ENCODE assay signal across 8 cellular contexts in the genomic region with DNA sequence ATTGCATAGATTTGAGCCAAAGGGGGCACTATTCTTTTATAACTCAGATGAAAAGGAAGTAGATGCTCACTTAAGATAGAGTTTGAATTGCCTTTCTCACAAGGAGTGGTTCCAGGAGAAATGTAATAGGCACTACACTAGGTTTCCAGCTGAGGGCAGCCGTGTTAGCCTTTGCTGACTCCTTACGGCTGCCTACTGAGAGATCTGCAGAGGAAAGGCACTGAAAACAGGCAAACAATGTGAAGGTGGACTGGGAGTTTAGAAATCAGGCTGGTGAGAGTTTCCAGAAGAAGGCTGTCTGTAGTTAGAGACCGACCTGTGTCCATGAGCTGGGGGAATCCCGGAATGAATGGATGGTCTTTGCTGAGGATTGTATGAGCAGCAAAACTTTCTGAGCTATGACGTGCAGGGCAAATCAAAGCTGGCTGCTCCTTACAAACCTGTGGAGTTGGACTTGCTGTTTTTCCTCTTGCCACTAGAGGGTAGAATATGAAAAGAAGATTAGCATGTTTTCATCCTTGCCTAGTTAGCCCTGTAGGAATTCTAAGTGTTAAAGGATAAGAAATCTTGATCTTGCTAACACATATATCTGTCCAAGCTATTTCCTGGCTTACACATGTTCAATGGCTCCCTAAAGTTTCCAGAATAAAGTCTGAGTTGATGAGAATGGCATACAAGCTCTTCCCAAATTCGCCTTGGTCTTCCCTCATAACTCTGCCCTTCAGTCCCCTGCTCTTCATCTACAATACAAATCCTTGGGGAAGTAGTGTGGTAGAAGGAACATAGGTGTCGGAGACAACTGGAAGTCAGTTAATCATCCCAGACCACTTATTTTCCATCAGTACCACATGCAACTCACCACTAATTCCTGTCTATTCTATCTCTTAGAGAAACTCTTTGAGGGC. TPM values are rescaled to one million over a fixed set of nuclear protein-coding genes. Genes with fewer than 3 reads are reported as not detected.
A peak's percentile ranks its signal among the peaks of the same experiment; 100 is the strongest.
DNase-seq lines count a peak whose midpoint lies in the region; ATAC-seq and TF ChIP-seq lines count a peak whose summit lies in the region.

No MANE protein-coding gene starts in this region.

- DNase-seq in GM06990 (ENCODE audit: extremely low read depth, insufficient read length) (peak; percentile 29), IMR-90 (peak; percentile 85), OCI-M1 (lab: John Stamatoyannopoulos, UW) (peak; percentile 89), esophagus muscularis mucosa (ENCODE audit: extremely low spot score) (no peak), stromal cell of bone marrow (ENCODE audit: low read depth) (peak; percentile 70)
- DNase-seq in activated T-cell treated with anti-CD3 and anti-CD28 coated beads, Interleukin-2, amount 50 U/mL, for 1 hour = peak; percentile 66

- 0% methylated on average over 2 of the region's 7 CpGs; no CpG with 5 or more reads in 1 of the 2 experiments for WGBS in IMR-90 (ENCODE audit: extremely low coverage in 2 of 2, insufficient read length in 1 of 2), 2 experiments
- 13% methylated on average over 7 of the region's 7 CpGs for WGBS in esophagus muscularis mucosa

- TF ChIP-seq POLR2A in IMR-90 (IDR thresholded peaks at IDR 0.05; ENCODE audit: low read depth, low read length) = peak; percentile 42; the same call in 1 of the 2 replicates
- no peak for TF ChIP-seq POLR2A in esophagus muscularis mucosa (IDR thresholded peaks at IDR 0.05; ENCODE audit: low read depth)

- H3K36me3 ChIP-seq in GM06990 (ENCODE audit: control insufficient read depth, insufficient read depth, low read length) = no peaks in the 10 kb centered on the region
- H3K36me3 ChIP-seq in IMR-90 (ENCODE audit: control insufficient read depth, insufficient read depth, low read length) = no peaks in the 10 kb centered on the region
- H3K36me3 ChIP-seq in esophagus muscularis mucosa = no peaks in the 10 kb centered on the region
- no peaks in the 10 kb centered on the region for H3K36me3 ChIP-seq in muscle layer of colon (ENCODE audit: insufficient read depth, low read length)

- no peak overlapping the region for H2BK120ac ChIP-seq in IMR-90 (ENCODE audit: low read depth, low read length)

- H3K9me3 ChIP-seq in IMR-90 (ENCODE audit: control insufficient read depth, insufficient read depth, low read length) = no peaks in the 10 kb centered on the region
- no peaks in the 10 kb centered on the region for H3K9me3 ChIP-seq in esophagus muscularis mucosa
- no peaks in the 10 kb centered on the region for H3K9me3 ChIP-seq in muscle layer of colon (ENCODE audit: low read length)

- H3K9ac ChIP-seq in IMR-90 (ENCODE audit: low read depth, low read length) = peak overlapping the region; percentile 10; the same call in 1 of the 2 replicates
- no peak overlapping the region for H3K9ac ChIP-seq in muscle layer of colon (ENCODE audit: low read length)

- CTCF ChIA-PET in IMR-90 (lab: Yijun Ruan, JAX) = interaction anchor here (0.5 to 2.1 kb wide), 32 partner anchors 9 to 236 kb away, joined by 3 to 15 read pairs (median 4); no protein-coding TSS in a partner anchor

- H2AK5ac ChIP-seq in IMR-90 (ENCODE audit: low read depth, low read length) = no peak overlapping the region

- H2BK20ac ChIP-seq in IMR-90 (ENCODE audit: low read depth, low read length) = no peak overlapping the region

- no peaks in the 10 kb centered on the region for H3K79me1 ChIP-seq in IMR-90 (ENCODE audit: low read depth in 1 of 2, low read length in 2 of 2)

- H3K4me1 ChIP-seq in IMR-90 (ENCODE audit: control insufficient read depth, insufficient read depth, low read length) (no peaks in the 10 kb centered on the region), esophagus muscularis mucosa (peaks cover 8 to 21% (median 18%) of the 10 kb centered on the region in 4 donors), muscle layer of colon (ENCODE audit: insufficient read depth, low read length) (peaks cover 9% of the 10 kb centered on the region)

- H3K27me3 ChIP-seq in GM06990 (replicated peaks; ENCODE audit: control insufficient read depth, insufficient read depth, low read length) (no peaks in the 10 kb centered on the region), IMR-90 (ENCODE audit: control insufficient read depth, insufficient read depth, low read length) (no peaks in the 10 kb centered on the region), esophagus muscularis mucosa (no peaks in the 10 kb centered on the region), muscle layer of colon (ENCODE audit: control insufficient read depth in 1 of 2, insufficient read depth in 2 of 2, low read length in 2 of 2) (no peaks in the 10 kb centered on the region)

- no peak overlapping the region for H4K91ac ChIP-seq in IMR-90 (ENCODE audit: insufficient read depth, low read depth, low read length)

- H2BK5ac ChIP-seq in IMR-90 (ENCODE audit: low read depth, low read length, poor library complexity, severe bottlenecking) = no peak overlapping the region

- H4K5ac ChIP-seq in IMR-90 (ENCODE audit: low read depth, low read length) = no peak overlapping the region

- no peak overlapping the region for H3K18ac ChIP-seq in IMR-90 (ENCODE audit: low read depth, low read length)

- peak overlapping the region; percentile 63 for H2AK9ac ChIP-seq in IMR-90 (replicated peaks; ENCODE audit: low read depth, low read length, poor library complexity)

- intact Hi-C loops in IMR-90 (cut with micrococcal nuclease) = loop anchor here (1.0 to 10.0 kb wide), 6 partner anchors 135 to 223 kb away; a partner anchor contains a TSS
- intact Hi-C loops in esophagus muscularis mucosa (cut with DNase I) = loop anchor here (2.0 kb wide), 1 partner anchor 167 kb away; no protein-coding TSS in a partner anchor

- peak; percentile 70 for TF ChIP-seq CTCF in GM06990 (IDR thresholded peaks at IDR 0.05; ENCODE audit: insufficient read depth, low read length, poor library complexity, severe bottlenecking)
- peak; percentile 74 for TF ChIP-seq CTCF in IMR-90 (conservative IDR thresholded peaks at IDR 0.05; ENCODE audit: low read depth, low read length)
- peak; percentile 72 to 86 (median 84) for TF ChIP-seq CTCF in esophagus muscularis mucosa (IDR thresholded peaks at IDR 0.05)

- in situ Hi-C loops in IMR-90 (cut with MboI; ENCODE audit: low sequenced_read_pairs) = loop anchor here (5.0 kb wide), 1 partner anchor 167 kb away; no protein-coding TSS in a partner anchor

- no peak for TF ChIP-seq EP300 in esophagus muscularis mucosa (IDR thresholded peaks at IDR 0.05)

- peak overlapping the region; percentile 97 for H2AFZ ChIP-seq in IMR-90 (replicated peaks; ENCODE audit: low read length, poor library complexity)

- H3K14ac ChIP-seq in IMR-90 (replicated peaks; ENCODE audit: low read depth, low read length) = 0 out of 2 replicates have a peak overlapping the region, but pooled peaks have one; percentile 32

- H3K4ac ChIP-seq in IMR-90 (ENCODE audit: low read depth, low read length) = no peak overlapping the region

- H3K4me3 ChIP-seq in GM06990 (replicated peaks; ENCODE audit: low read depth, low read length) (no peak overlapping the region), IMR-90 (ENCODE audit: insufficient read depth, low read depth, low read length) (peak overlapping the region; percentile 36; the same call in 1 of the 2 replicates), esophagus muscularis mucosa (peak overlapping the region in 3 of 4 donors; percentile 15 to 32 (median 32)), muscle layer of colon (ENCODE audit: low read depth in 1 of 2, low read length in 2 of 2) (peak overlapping the region in 1 of 2 donors; percentile 24)

- H3K23ac ChIP-seq in IMR-90 (ENCODE audit: low read depth, low read length) = no peak overlapping the region

- ATAC-seq in IMR-90 (ENCODE audit: low read depth) = peak; percentile 96
- no peak for ATAC-seq in GM18861 (IDR thresholded peaks at IDR 0.05; ENCODE audit: unreplicated experiment)

- H3K27ac ChIP-seq in IMR-90 (ENCODE audit: insufficient read depth, low read length) = no peak overlapping the region
- H3K27ac ChIP-seq in esophagus muscularis mucosa (replicated peaks in 1 of 4) = peak overlapping the region; percentile 42 to 66 (median 58)
- peak overlapping the region; percentile 48 for H3K27ac ChIP-seq in muscle layer of colon (ENCODE audit: low read depth, low read length)

- H2BK15ac ChIP-seq in IMR-90 (ENCODE audit: low read depth, low read length) = no peak overlapping the region; the same call in 2 of the 3 replicates

- no peak overlapping the region for H3K56ac ChIP-seq in IMR-90 (ENCODE audit: extremely low read depth, insufficient read depth, low read length)

- peak; percentile 73 for TF ChIP-seq RAD21 in IMR-90 (IDR thresholded peaks at IDR 0.05; ENCODE audit: low read length)

- POLR2A ChIA-PET in IMR-90 (lab: Charles Lee; ENCODE audit: unreplicated experiment) = interaction anchor here (0.6 kb wide), 4 partner anchors 81 to 457 kb away, joined by 3 to 13 read pairs (median 4); no protein-coding TSS in a partner anchor

- no TSS peak for BruUV-seq in IMR-90 (replicated peaks; lab: Mats Ljungman, UMichigan)

- dilution Hi-C loops in IMR-90 (cut with HindIII; ENCODE audit: low sequenced_read_pairs, unreplicated experiment) = no loop called here

- H3K9me1 ChIP-seq in IMR-90 (ENCODE audit: insufficient read depth, low read length) = no peaks in the 10 kb centered on the region

- peak overlapping the region; percentile 99 for H3K4me2 ChIP-seq in IMR-90 (ENCODE audit: low read depth, low read length)

- H4K8ac ChIP-seq in IMR-90 (ENCODE audit: low read depth in 2 of 2, low read length in 2 of 2) = no peak overlapping the region

- H4K20me1 ChIP-seq in IMR-90 (ENCODE audit: insufficient read depth, low read length) = no peaks in the 10 kb centered on the region

TF ChIP-seq in IMR-90, 13 proteins besides CTCF, POLR2A, EP300 and RAD21 (continues in another document):
- TF ChIP-seq NFE2L2 (IDR thresholded peaks at IDR 0.05; ENCODE audit: low read depth, low read length) (no peak), RCOR1 (IDR thresholded peaks at IDR 0.05; ENCODE audit: insufficient replicate concordance, low read length) (no peak), CEBPB (IDR thresholded peaks at IDR 0.05; ENCODE audit: low read depth, low read length) (no peak)
- TF ChIP-seq, protein P1, sequence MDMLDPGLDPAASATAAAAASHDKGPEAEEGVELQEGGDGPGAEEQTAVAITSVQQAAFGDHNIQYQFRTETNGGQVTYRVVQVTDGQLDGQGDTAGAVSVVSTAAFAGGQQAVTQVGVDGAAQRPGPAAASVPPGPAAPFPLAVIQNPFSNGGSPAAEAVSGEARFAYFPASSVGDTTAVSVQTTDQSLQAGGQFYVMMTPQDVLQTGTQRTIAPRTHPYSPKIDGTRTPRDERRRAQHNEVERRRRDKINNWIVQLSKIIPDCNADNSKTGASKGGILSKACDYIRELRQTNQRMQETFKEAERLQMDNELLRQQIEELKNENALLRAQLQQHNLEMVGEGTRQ (IDR thresholded peaks at IDR 0.05; ENCODE audit: low read depth, low read length) = no peak

RNA-seq across cellular contexts. Expression of a gene that starts 20.1 kb away (rescaled TPM):
- total RNA-seq in IMR-90 (2012; rRNA removed) (69.7 and 91.8 TPM in 2 replicates), esophagus muscularis mucosa (10 to 100 TPM; 48.7 to 73.1 (median 58.9) TPM)
- 8.1 and 9.8 TPM in 2 replicates for polyA plus RNA-seq in IMR-90 (2012; rRNA removed)
- 1.4 and 2.0 TPM in 2 replicates for polyA plus RNA-seq in IMR-90 (2012; cell fraction: cytosol; rRNA removed)
- polyA plus RNA-seq in IMR-90 (2012; cell fraction: nucleus; rRNA removed; ENCODE audit: low replicate concordance) = 2.2 and 16.0 TPM in 2 replicates
